In the genomic region with DNA sequence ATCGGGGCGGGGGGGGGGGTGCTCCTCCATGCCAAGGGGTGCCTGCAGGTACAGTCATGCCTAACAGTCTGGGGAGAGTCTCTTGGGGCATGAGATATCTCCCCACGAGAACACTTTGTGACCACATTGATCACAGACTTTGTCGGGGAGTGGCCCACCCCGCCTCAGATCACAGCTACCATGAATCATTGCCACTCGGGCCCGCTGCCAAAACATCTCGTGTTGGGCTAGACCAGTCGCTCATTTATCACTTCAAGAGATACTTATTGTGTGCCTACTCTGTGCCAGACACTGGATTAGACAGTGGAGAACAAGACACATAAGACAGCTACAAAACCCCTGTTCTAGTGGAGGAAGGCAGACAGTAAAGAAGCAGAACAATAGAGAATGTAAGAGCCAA, we compare ENCODE assay signal across 8 cellular contexts.
DNase-seq lines count a peak whose midpoint lies in the region; ATAC-seq and TF ChIP-seq lines count a peak whose summit lies in the region.

No MANE protein-coding gene starts in this region.

- DNase-seq in HT1080 (ENCODE audit: low read depth): peak; percentile 78
- DNase-seq in foreskin keratinocyte: peak; percentile 77 to 88
- peak; percentile 24 to 40 for DNase-seq in stimulated activated CD8-positive, alpha-beta memory T cell treated with anti-CD3 and anti-CD28 coated beads, Interleukin-4, amount 100 ng/mL, for 4 hours (ENCODE audit: low read depth in 2 of 2, low spot score in 1 of 2)
- DNase-seq in middle frontal gyrus (ENCODE audit: extremely low spot score, low spot score): no peak
- DNase-seq in NK-92 treated with Interleukin-12 subunit alpha and Interleukin-12 subunit beta, amount 100 ng/mL, for 24 hours (lab: John Stamatoyannopoulos, UW): no peak
- DNase-seq in effector memory CD8-positive, alpha-beta T cell: no peak
- no peak for DNase-seq in SIG-M5 (lab: John Stamatoyannopoulos, UW)

- H3K36me3 Mint-ChIP-seq in effector memory CD8-positive, alpha-beta T cell (ENCODE audit: insufficient read depth): peaks cover 20% of the 10 kb centered on the region

- no peak for TF ChIP-seq CTCF in foreskin keratinocyte (conservative IDR thresholded peaks at IDR 0.05)

- peak; percentile 58 to 71 for ATAC-seq in activated CD4-positive, CD25-positive, alpha-beta regulatory T cell treated with anti-CD3 and anti-CD28 coated beads, Interleukin-2, amount 50 U/mL, for 24 hours
- peak; percentile 91 for ATAC-seq in foreskin keratinocyte
- no peak for ATAC-seq in effector memory CD8-positive, alpha-beta T cell (replicated peaks)

- H3K4me1 Mint-ChIP-seq in effector memory CD8-positive, alpha-beta T cell (ENCODE audit: low read depth in 2 of 2): no peaks in the 10 kb centered on the region

- H3K4me3 Mint-ChIP-seq in effector memory CD8-positive, alpha-beta T cell: no peak overlapping the region

- no peaks in the 10 kb centered on the region for H3K9me3 Mint-ChIP-seq in effector memory CD8-positive, alpha-beta T cell

- no peaks in the 10 kb centered on the region for H3K27me3 ChIP-seq in foreskin keratinocyte

- peaks cover 29% of the 10 kb centered on the region for H3K4me1 ChIP-seq in foreskin keratinocyte

- H3K27me3 Mint-ChIP-seq in effector memory CD8-positive, alpha-beta T cell: no peaks in the 10 kb centered on the region

- H3K27ac Mint-ChIP-seq in effector memory CD8-positive, alpha-beta T cell: peak overlapping the region in 1 of 2 donors; percentile 46

- peak overlapping the region; percentile 84 for H3K27ac ChIP-seq in foreskin keratinocyte

Comparison
In these comparisons a context has a peak if more than half of its experiments do, and no peak if none do; other contexts are left out.
1. DNase-seq: peak in HT1080 (single experiment), foreskin keratinocyte (2 of 2) and stimulated activated CD8-positive, alpha-beta memory T cell treated with anti-CD3 and anti-CD28 coated beads, Interleukin-4, amount 100 ng/mL, for 4 hours (2 of 2); none in middle frontal gyrus (single experiment), NK-92 treated with Interleukin-12 subunit alpha and Interleukin-12 subunit beta, amount 100 ng/mL, for 24 hours (single experiment), effector memory CD8-positive, alpha-beta T cell (0 of 3) and SIG-M5 (single experiment).